1 cellular context compared by ENCODE assay signal in the genomic region with DNA sequence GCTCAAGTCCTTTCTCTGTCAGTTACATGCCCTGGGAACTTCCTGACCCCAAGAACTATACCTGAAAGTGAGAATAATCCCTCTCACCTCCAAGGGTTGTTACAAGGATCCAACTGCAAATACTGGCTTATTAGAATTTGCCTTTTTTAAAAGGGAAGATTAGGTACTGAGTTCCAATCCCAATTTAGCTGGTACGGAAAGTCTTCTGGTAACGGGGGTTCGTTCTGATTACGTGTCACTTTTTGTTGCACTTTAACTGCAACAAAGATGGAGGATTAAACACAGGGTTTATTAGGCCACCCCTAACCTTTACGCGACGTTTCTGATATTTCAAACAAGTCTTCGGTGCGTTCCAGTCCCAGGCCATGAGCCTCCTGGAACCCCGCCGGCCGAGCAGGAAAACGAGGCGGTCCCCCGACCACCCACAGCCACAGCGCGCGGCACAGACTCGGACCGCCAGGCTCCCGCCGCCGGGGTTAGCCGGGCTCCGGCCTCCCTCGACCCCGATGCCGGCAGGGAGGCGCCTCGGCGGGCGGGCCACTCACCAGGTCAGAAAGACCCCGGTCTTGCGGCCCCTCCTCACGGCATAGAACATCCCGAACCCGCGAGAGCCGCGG.
TF ChIP-seq lines count a peak whose summit lies in the region.

No MANE protein-coding gene starts in this region.

TF ChIP-seq in A549, 52 proteins besides CTCF, POLR2A, EP300 and RAD21 (continued from another document):
- no peak for TF ChIP-seq PBX3 (IDR thresholded peaks at IDR 0.05)
- no peak for TF ChIP-seq ZFP36 (IDR thresholded peaks at IDR 0.05; ENCODE audit: borderline replicate concordance, partially characterized antibody)
